8 cellular contexts compared by ENCODE assay signal in the genomic region with DNA sequence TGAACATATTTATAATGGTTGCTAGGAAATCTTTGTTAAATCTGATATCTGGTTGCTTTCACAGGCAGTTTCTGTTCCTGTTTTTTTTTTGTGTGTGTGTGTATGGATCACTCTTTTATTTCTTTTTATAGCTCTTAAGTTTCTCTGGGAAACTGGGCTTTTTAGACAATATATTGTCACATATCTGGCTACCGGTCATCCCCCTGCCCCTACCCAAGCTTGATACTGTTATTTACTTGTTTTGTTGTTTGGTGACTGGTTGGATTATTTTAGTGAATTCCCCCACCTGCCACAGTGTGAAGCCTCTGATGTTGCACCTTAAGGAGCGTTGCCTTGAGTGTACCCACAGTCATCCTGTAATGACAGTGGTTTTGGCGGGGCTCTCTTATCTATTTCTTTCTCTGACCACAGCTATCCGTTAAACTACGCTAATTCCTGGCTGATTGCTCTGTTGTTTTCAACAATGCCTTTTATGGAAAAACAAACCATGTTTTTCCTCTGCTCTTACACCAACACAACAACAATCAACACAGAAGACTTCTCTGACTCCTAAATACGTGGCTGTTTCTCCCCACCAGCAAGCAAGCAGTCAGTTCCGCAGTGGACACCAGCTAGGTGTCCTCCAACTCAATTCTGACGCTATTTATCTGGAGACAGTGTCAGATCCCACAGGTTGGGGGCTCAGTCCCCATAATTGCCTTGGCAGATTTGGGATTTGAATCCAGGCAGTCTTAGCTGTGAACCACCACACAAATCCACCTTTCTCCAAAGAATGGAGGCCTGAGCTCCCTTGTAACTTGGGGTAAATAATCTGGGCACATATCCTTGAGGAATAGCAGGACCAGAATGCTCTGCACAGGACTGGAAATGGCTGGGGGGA. TPM values are rescaled to one million over a fixed set of nuclear protein-coding genes. Genes with fewer than 3 reads are reported as not detected.
DNase-seq lines count a peak whose midpoint lies in the region; ATAC-seq and TF ChIP-seq lines count a peak whose summit lies in the region.

No MANE protein-coding gene starts in this region.

- H3K27me3 ChIP-seq in A673 (replicated peaks; ENCODE audit: insufficient read depth, low read depth, low read length, poor library complexity) (no peaks in the 10 kb centered on the region), tibial artery (no peaks in the 10 kb centered on the region)

- intact Hi-C loops in A673 (cut with micrococcal nuclease; ENCODE audit: unreplicated experiment) (loop anchor here (1.0 kb wide), 1 partner anchor 47 kb away; no protein-coding TSS in a partner anchor), tibial artery (cut with DNase I; ENCODE audit: low total_unique reads) (loop anchor here (5.0 kb wide), 1 partner anchor 68 kb away; no protein-coding TSS in a partner anchor)

- H3K36me3 ChIP-seq in A673 (ENCODE audit: insufficient read depth, low read length, poor library complexity, severe bottlenecking) = no peaks in the 10 kb centered on the region
- no peaks in the 10 kb centered on the region for H3K36me3 ChIP-seq in tibial artery

- BruUV-seq in A673 (replicated peaks; lab: Mats Ljungman, UMichigan) = no TSS peak

- CTCF ChIA-PET in A673 (lab: Charles Lee) = interaction anchor here (1.1 to 1.2 kb wide), 2 partner anchors 26 to 68 kb away, joined by 3 to 5 read pairs; no protein-coding TSS in a partner anchor

- ATAC-seq in GM21360 (IDR thresholded peaks at IDR 0.05; ENCODE audit: unreplicated experiment) = peak; percentile 48

- POLR2A ChIA-PET in A673 (lab: Charles Lee; ENCODE audit: low non-redundant PET) = interaction anchor here (0.6 kb wide), 1 partner anchor 138 kb away, joined by 3 read pairs; no protein-coding TSS in a partner anchor

- TF ChIP-seq CTCF in A673 (conservative IDR thresholded peaks at IDR 0.05; ENCODE audit: low read depth, low read length) = no peak
- no peak for TF ChIP-seq CTCF in coronary artery (IDR thresholded peaks at IDR 0.05)
- no peak for TF ChIP-seq CTCF in tibial artery (IDR thresholded peaks at IDR 0.05)

- DNase-seq in A673 (ENCODE audit: low spot score) (no peak), NAMALWA (ENCODE audit: low spot score) (peak; percentile 48), coronary artery (ENCODE audit: low spot score) (no peak), tibial artery (peak in 1 of 2 donors; percentile 57), HCEC 1CT (no peak), NCI-H1105 treated with DMSO at 0.1 percent for 48 hours (lab: John Stamatoyannopoulos, UW) (no peak), amygdala (lab: John Stamatoyannopoulos, UW) (no peak)

- H3K4me1 ChIP-seq in A673 (ENCODE audit: insufficient read depth, low read length, poor library complexity, severe bottlenecking) = peaks cover 30% of the 10 kb centered on the region
- peaks cover 0 to 37% (median 19%) of the 10 kb centered on the region in 4 donors for H3K4me1 ChIP-seq in tibial artery

- H3K9me3 ChIP-seq in A673 (ENCODE audit: low read depth, low read length, poor library complexity, severe bottlenecking) = no peaks in the 10 kb centered on the region
- H3K9me3 ChIP-seq in tibial artery = no peaks in the 10 kb centered on the region

- H3K27ac ChIP-seq in A673 (ENCODE audit: low read depth, low read length, poor library complexity, severe bottlenecking) (peak overlapping the region; percentile 12), coronary artery (peak overlapping the region; percentile 63 to 86), tibial artery (peak overlapping the region; percentile 52 to 55)

- no peak overlapping the region for H3K4me3 ChIP-seq in A673 (ENCODE audit: low read depth, low read length, poor library complexity, severe bottlenecking)
- H3K4me3 ChIP-seq in coronary artery = peak overlapping the region; percentile 18
- no peak overlapping the region for H3K4me3 ChIP-seq in tibial artery

RNA-seq across cellular contexts. Expression of a gene that starts 10.9 kb away (rescaled TPM):
- not detected in 2 replicates for total RNA-seq in A673 (2021)

RNA-seq across cellular contexts. Expression of a gene that starts 37.0 kb away (rescaled TPM):
- total RNA-seq in A673 (2021) = not detected in 2 replicates

RNA-seq across cellular contexts. Expression of a gene that starts 48.8 kb away (rescaled TPM):
- total RNA-seq in A673 (2021) = 4.3 and 4.6 TPM in 2 replicates

Comparison
In these comparisons a context has a peak if more than half of its experiments do, and no peak if none do; other contexts are left out.
1. H3K27ac ChIP-seq: peak in every context shown above with its lines; median percentile 74 in coronary artery; 54 in tibial artery; 12 in A673.